ENCODE assay signal across 8 cellular contexts in the genomic region with DNA sequence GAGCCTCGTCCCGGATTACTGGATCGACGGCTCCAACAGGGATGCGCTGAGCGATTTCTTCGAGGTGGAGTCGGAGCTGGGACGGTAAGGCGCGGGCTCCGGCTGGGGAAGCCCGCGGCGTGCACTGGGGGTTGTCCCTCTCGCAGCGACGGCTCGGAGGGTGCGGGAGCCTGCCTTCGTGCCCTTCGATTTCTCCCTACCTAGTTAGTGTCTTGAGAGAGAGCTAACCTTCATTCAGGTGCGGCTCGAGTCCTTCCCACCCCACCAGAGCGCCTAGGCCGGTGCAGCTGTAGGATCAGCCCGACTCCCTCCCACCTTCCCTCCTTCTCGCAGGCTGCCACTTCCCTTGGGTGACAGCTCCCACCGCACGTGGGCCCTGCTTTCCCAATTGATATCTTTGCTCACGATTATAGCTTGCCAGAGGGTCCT. TPM values are rescaled to one million over a fixed set of nuclear protein-coding genes. Genes with fewer than 3 reads are reported as not detected.
A peak's percentile ranks its signal among the peaks of the same experiment; 100 is the strongest.
DNase-seq lines count a peak whose midpoint lies in the region; ATAC-seq and TF ChIP-seq lines count a peak whose summit lies in the region.

No MANE protein-coding gene starts in this region.

- WGBS in esophagus muscularis mucosa, result 1% methylated on average over 17 of the region's 31 CpGs
- under 1% methylated on average over 30 of the region's 31 CpGs for WGBS in prostate gland

- POLR2A ChIA-PET in RWPE1 (lab: Yijun Ruan, JAX; ENCODE audit: low non-redundant PET), result interaction anchor here (0.6 kb wide), 2 partner anchors 10 to 45 kb away, joined by 3 read pairs; no protein-coding TSS in a partner anchor

- H3K27ac ChIP-seq in RWPE1 (peak overlapping the region; percentile 74), esophagus muscularis mucosa (replicated peaks in 1 of 4) (peak overlapping the region in 3 of 4 donors; percentile 53 to 56 (median 55)), prostate gland (no peak overlapping the region)

- TF ChIP-seq POLR2A in esophagus muscularis mucosa (IDR thresholded peaks at IDR 0.05; ENCODE audit: low read depth) (no peak), prostate gland (IDR thresholded peaks at IDR 0.05) (no peak)

- intact Hi-C loops in esophagus muscularis mucosa (cut with DNase I), result no loop called here
- intact Hi-C loops in prostate gland (cut with DNase I), result no loop called here

- TF ChIP-seq CTCF in RWPE1 (conservative IDR thresholded peaks at IDR 0.05; ENCODE audit: low read depth), result no peak
- TF ChIP-seq CTCF in esophagus muscularis mucosa (IDR thresholded peaks at IDR 0.05), result no peak
- no peak for TF ChIP-seq CTCF in prostate gland (IDR thresholded peaks at IDR 0.05)

- H3K4me1 ChIP-seq in esophagus muscularis mucosa (peaks cover 5 to 21% (median 18%) of the 10 kb centered on the region in 4 donors), prostate gland (replicated peaks) (no peaks in the 10 kb centered on the region)

- H3K9me3 ChIP-seq in esophagus muscularis mucosa (no peaks in the 10 kb centered on the region), prostate gland (no peaks in the 10 kb centered on the region)

- H3K36me3 ChIP-seq in esophagus muscularis mucosa, result no peaks in the 10 kb centered on the region
- H3K36me3 ChIP-seq in prostate gland, result no peaks in the 10 kb centered on the region

- DNase-seq in activated CD4-positive, alpha-beta T cell treated with anti-CD3 and anti-CD28 coated beads for 48 hours, result peak; percentile 63
- DNase-seq in activated CD4-positive, alpha-beta T cell treated with anti-CD3 and anti-CD28 coated beads, Interleukin-2, amount 50 U/mL, for 1 hour, result no peak
- peak; percentile 45 for DNase-seq in RWPE1 (ENCODE audit: low spot score)
- DNase-seq in esophagus muscularis mucosa (ENCODE audit: extremely low spot score), result no peak
- no peak for DNase-seq in prostate gland (ENCODE audit: low spot score)
- DNase-seq in NCI-H146 treated with DMSO at 0.1 percent for 48 hours (lab: John Stamatoyannopoulos, UW; ENCODE audit: unreplicated experiment), result no peak
- no peak for DNase-seq in inferior parietal cortex (ENCODE audit: extremely low spot score)

- ATAC-seq in HG02623 (IDR thresholded peaks at IDR 0.05; ENCODE audit: unreplicated experiment), result peak; percentile 24

- TF ChIP-seq EP300 in esophagus muscularis mucosa (IDR thresholded peaks at IDR 0.05), result no peak

- H3K4me3 ChIP-seq in esophagus muscularis mucosa (peak overlapping the region; percentile 64 to 69 (median 67)), prostate gland (peak overlapping the region; percentile 40 to 43)

- CTCF ChIA-PET in RWPE1 (lab: Yijun Ruan, JAX), result interaction anchor here (0.6 kb wide), 1 partner anchor 11 kb away, joined by 5 read pairs; no protein-coding TSS in a partner anchor

- H3K27me3 ChIP-seq in esophagus muscularis mucosa (peaks cover 0 to 4% (median 0%) of the 10 kb centered on the region in 4 donors), prostate gland (replicated peaks; ENCODE audit: insufficient read depth) (peaks cover 5% of the 10 kb centered on the region)

RNA-seq across cellular contexts. Expression of a gene that starts 0.4 kb away (rescaled TPM):
- 1 to 10 TPM in 3 of 4 donors, under 1 TPM in 1; 0.42 to 5.3 (median 3.5) TPM for total RNA-seq in esophagus muscularis mucosa
- total RNA-seq in prostate gland, result 10 to 100 TPM in 1 of 2 donors, 1 to 10 TPM in 1; 6.7 to 14.0 TPM

Comparison
In these comparisons a context has a peak if more than half of its experiments do, and no peak if none do; other contexts are left out.
1. DNase-seq: peak in activated CD4-positive, alpha-beta T cell treated with anti-CD3 and anti-CD28 coated beads for 48 hours (single experiment) and RWPE1 (single experiment); none in activated CD4-positive, alpha-beta T cell treated with anti-CD3 and anti-CD28 coated beads, Interleukin-2, amount 50 U/mL, for 1 hour (single experiment), esophagus muscularis mucosa (single experiment), prostate gland (single experiment), NCI-H146 treated with DMSO at 0.1 percent for 48 hours (single experiment) and inferior parietal cortex (single experiment).
2. H3K27ac ChIP-seq: peak in RWPE1 (single experiment) and esophagus muscularis mucosa (3 of 4); none in prostate gland (0 of 2).